9 cellular contexts compared by ENCODE assay signal in the genomic region with DNA sequence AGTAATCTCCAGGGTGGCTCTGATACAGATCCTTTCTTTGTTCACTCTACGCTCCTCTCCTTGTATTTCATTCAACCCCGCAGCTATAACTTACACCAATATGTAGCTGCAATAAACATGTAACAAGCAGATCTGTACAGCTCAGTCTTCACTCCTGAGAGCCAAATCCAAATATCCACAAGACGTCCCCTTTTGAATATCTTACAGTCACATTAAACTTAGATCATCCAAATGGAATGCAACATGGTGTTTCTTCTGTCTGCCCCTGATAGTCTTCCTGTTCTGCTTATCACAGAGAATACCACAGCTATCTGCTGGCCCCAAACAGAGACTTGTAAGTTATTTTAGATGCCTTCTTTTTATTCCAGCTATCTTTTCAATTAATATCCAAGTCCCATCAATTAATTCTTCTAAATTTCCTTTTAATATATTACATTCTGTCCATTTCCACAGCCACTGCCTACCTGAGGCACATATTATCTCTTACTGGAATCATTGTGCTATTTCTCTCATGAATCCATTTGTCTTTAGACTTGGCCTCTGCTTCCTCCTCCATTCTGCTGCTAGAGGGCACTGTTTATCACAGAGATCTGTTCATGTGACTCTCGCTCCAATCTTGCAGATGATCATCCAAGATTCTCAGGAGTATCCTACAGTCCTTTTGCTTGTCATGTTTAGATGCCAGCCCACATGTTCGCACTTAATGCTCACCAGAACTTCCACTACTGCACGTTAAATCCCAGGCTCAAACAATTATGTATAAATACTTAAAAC.
DNase-seq lines count a peak whose midpoint lies in the region; ATAC-seq and TF ChIP-seq lines count a peak whose summit lies in the region.
"Had no signal": no experiment of that assay in that cellular context is flagged by ENCODE, and none has a peak within 500 bp of the region (broad histone marks: within the 10 kb centered on the region; RNA-seq: fewer than 3 reads in every experiment).

No MANE protein-coding gene starts in this region.

- H3K27me3 ChIP-seq in ovary: no peaks in the 10 kb centered on the region

- TF ChIP-seq EP300 in ovary (IDR thresholded peaks at IDR 0.05): no peak

- no peaks in the 10 kb centered on the region for H3K36me3 Mint-ChIP-seq in T-helper 2 cell treated with Interferon-gamma antibody and Interleukin-4, amounts not matched to agents 5 μg/mL and 100 μg/mL, for 36 hours (ENCODE audit: low read depth)
- no peaks in the 10 kb centered on the region for H3K36me3 Mint-ChIP-seq in activated T-cell treated with anti-CD3 and anti-CD28 coated beads, Interleukin-2, amount 50 U/mL, for 24 hours (ENCODE audit: low read depth)

- H3K27ac Mint-ChIP-seq in T-helper 2 cell treated with Interferon-gamma antibody and Interleukin-4, amounts not matched to agents 5 μg/mL and 100 μg/mL, for 36 hours: no peak overlapping the region
- H3K27ac Mint-ChIP-seq in activated T-cell treated with anti-CD3 and anti-CD28 coated beads, Interleukin-2, amount 50 U/mL, for 24 hours: no peak overlapping the region

- H3K4me3 Mint-ChIP-seq in T-helper 2 cell treated with Interferon-gamma antibody and Interleukin-4, amounts not matched to agents 5 μg/mL and 100 μg/mL, for 36 hours: no peak overlapping the region
- no peak overlapping the region for H3K4me3 Mint-ChIP-seq in activated T-cell treated with anti-CD3 and anti-CD28 coated beads, Interleukin-2, amount 50 U/mL, for 24 hours

- no peak for TF ChIP-seq POLR2A in ovary (IDR thresholded peaks at IDR 0.05)

- ATAC-seq in HG03103 (IDR thresholded peaks at IDR 0.05; ENCODE audit: low read depth, unreplicated experiment) (peak; percentile 45), SK-N-SH treated with all-trans-retinoic acid at 6 μM for 48 hours (peak; percentile 36; the same call in 1 of the 3 replicates), GM18511 (IDR thresholded peaks at IDR 0.05; ENCODE audit: unreplicated experiment) (no peak)

- no peaks in the 10 kb centered on the region for H3K27me3 Mint-ChIP-seq in T-helper 2 cell treated with Interferon-gamma antibody and Interleukin-4, amounts not matched to agents 5 μg/mL and 100 μg/mL, for 36 hours (ENCODE audit: low read depth)
- H3K27me3 Mint-ChIP-seq in activated T-cell treated with anti-CD3 and anti-CD28 coated beads, Interleukin-2, amount 50 U/mL, for 24 hours: no peaks in the 10 kb centered on the region

- H3K27ac ChIP-seq in ovary: no peak overlapping the region

- H3K4me3 ChIP-seq in ovary: no peak overlapping the region

- H3K4me1 Mint-ChIP-seq in T-helper 2 cell treated with Interferon-gamma antibody and Interleukin-4, amounts not matched to agents 5 μg/mL and 100 μg/mL, for 36 hours (ENCODE audit: low read depth): no peaks in the 10 kb centered on the region
- H3K4me1 Mint-ChIP-seq in activated T-cell treated with anti-CD3 and anti-CD28 coated beads, Interleukin-2, amount 50 U/mL, for 24 hours (ENCODE audit: low read depth): no peaks in the 10 kb centered on the region

- 62 to 66% (median 62%) methylated on average over 6 of the region's 6 CpGs for WGBS in ovary, 3 donors

- H3K9me3 ChIP-seq in ovary: no peaks in the 10 kb centered on the region

- intact Hi-C loops in ovary (cut with DNase I): no loop called here

- H3K9me3 Mint-ChIP-seq in T-helper 2 cell treated with Interferon-gamma antibody and Interleukin-4, amounts not matched to agents 5 μg/mL and 100 μg/mL, for 36 hours: no peaks in the 10 kb centered on the region
- no peaks in the 10 kb centered on the region for H3K9me3 Mint-ChIP-seq in activated T-cell treated with anti-CD3 and anti-CD28 coated beads, Interleukin-2, amount 50 U/mL, for 24 hours

- TF ChIP-seq CTCF in ovary (IDR thresholded peaks at IDR 0.05): no peak

- H3K4me1 ChIP-seq in ovary (ENCODE audit: insufficient read depth): no peaks in the 10 kb centered on the region

- H3K36me3 ChIP-seq in ovary: no peaks in the 10 kb centered on the region

- DNase-seq in COR-L47 (lab: John Stamatoyannopoulos, UW) (peak; percentile 27), left kidney (ENCODE audit: low read depth, low spot score) (peak; percentile 67), ovary (no peak)
- DNase-seq in T-helper 2 cell treated with Interferon-gamma antibody and Interleukin-4, amounts not matched to agents 5 μg/mL and 100 μg/mL, for 36 hours (ENCODE audit: low spot score): no peak
- DNase-seq in activated T-cell treated with anti-CD3 and anti-CD28 coated beads, Interleukin-2, amount 50 U/mL, for 24 hours: no peak
- DNase-seq: stimulated activated CD4-positive, alpha-beta T cell treated with anti-CD3 and anti-CD28 coated beads, Interleukin-4, amount 100 ng/mL, for 1 hour had no signal

TF ChIP-seq in SK-N-SH treated with all-trans-retinoic acid at 6 μM for 48 hours, 23 proteins besides CTCF, POLR2A, EP300 and RAD21:
- TF ChIP-seq ZFP30 (CRISPR knock-in tag; IDR thresholded peaks at IDR 0.05) (no peak), ISL1 (CRISPR knock-in tag; IDR thresholded peaks at IDR 0.05) (0 out of 2 replicates have a peak, but pooled peaks have one; percentile 14)
TF ChIP-seq in SK-N-SH treated with all-trans-retinoic acid at 6 μM for 48 hours: peak in this region for 1.

Comparison
In these comparisons a context has a peak if more than half of its experiments do, and no peak if none do; other contexts are left out.
1. DNase-seq: peak in COR-L47 (single experiment) and left kidney (single experiment); none in T-helper 2 cell treated with Interferon-gamma antibody and Interleukin-4, amounts not matched to agents 5 μg/mL and 100 μg/mL, for 36 hours (single experiment), ovary (0 of 5) and activated T-cell treated with anti-CD3 and anti-CD28 coated beads, Interleukin-2, amount 50 U/mL, for 24 hours (single experiment).